In the genomic region with DNA sequence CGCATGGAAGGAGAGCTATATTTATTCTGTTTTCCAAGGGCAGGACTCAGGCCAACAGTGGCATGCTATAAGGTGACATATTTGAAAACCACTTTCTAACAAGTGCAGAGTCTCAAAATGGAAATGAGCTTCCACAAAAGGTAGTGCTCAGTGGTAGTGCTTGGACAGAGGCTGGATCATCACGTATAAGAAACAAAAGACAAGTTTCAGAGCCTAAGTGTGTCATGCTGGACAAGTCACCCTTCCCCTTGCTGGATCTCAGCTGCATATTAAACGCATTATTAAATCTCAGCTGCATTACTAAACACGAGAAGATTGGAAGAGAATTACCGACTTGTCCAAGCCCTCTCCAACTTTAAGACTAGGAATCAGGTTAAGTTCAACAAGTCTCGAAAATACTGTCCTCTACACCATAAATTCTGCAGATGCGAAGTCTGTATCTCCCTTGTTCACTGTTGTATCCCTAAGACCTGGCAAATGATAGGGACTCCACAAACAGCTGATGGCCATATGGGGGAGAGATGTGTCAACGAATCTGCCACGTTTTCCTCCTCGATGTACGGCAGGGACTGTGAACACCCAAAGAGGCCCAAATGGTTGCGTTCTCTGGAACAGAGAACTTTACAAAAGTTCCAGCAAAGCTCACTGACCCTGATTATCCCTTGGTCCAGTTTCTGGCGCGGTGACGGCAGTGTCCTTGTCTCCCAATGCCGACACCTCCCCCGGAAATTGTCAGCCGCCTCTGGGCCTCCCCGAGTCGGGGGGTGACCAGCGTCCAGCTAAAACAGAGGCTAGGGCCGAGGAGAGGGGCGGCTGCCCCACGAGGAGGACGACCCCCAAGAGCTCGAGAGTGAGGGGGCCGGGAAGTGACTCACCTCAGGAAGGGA, we compare ENCODE assay signal across 8 cellular contexts. TPM values are rescaled to one million over a fixed set of nuclear protein-coding genes. Genes with fewer than 3 reads are reported as not detected.
DNase-seq lines count a peak whose midpoint lies in the region; ATAC-seq and TF ChIP-seq lines count a peak whose summit lies in the region.

No MANE protein-coding gene starts in this region.

- peak; percentile 36 for DNase-seq in activated CD4-positive, alpha-beta T cell treated with anti-CD3 and anti-CD28 coated beads, Interleukin-2, amount 10 ng/mL, durations not matched to agents 7 days and 5 days
- DNase-seq in activated CD4-positive, alpha-beta T cell treated with anti-CD3 and anti-CD28 coated beads for 1 hour: no peak
- DNase-seq in SJSA1 (ENCODE audit: low read depth in 1 of 2, low spot score in 2 of 2) (peak in 1 of 2 experiments; percentile 8), foreskin keratinocyte (no peak), prostate gland (ENCODE audit: low spot score) (no peak), NCI-H1092 treated with DMSO at 0.1 percent for 48 hours (lab: John Stamatoyannopoulos, UW) (no peak), superior temporal gyrus (ENCODE audit: extremely low spot score) (no peak)

- no peaks in the 10 kb centered on the region for H3K27me3 ChIP-seq in SJSA1 (replicated peaks)
- H3K27me3 ChIP-seq in foreskin keratinocyte: no peaks in the 10 kb centered on the region
- no peaks in the 10 kb centered on the region for H3K27me3 ChIP-seq in prostate gland (replicated peaks; ENCODE audit: insufficient read depth)

- H3K27ac Mint-ChIP-seq in activated CD4-positive, alpha-beta T cell treated with anti-CD3 and anti-CD28 coated beads, Interleukin-2, amount 10 ng/mL, durations not matched to agents 7 days and 5 days: no peak overlapping the region

- intact Hi-C loops in prostate gland (cut with DNase I): no loop called here

- H3K36me3 ChIP-seq in SJSA1 (peaks cover 19% of the 10 kb centered on the region), prostate gland (no peaks in the 10 kb centered on the region)

- no peaks in the 10 kb centered on the region for H3K27me3 Mint-ChIP-seq in activated CD4-positive, alpha-beta T cell treated with anti-CD3 and anti-CD28 coated beads, Interleukin-2, amount 10 ng/mL, durations not matched to agents 7 days and 5 days

- H3K9me3 ChIP-seq in SJSA1 (replicated peaks) (no peaks in the 10 kb centered on the region), prostate gland (no peaks in the 10 kb centered on the region)

- TF ChIP-seq CTCF in foreskin keratinocyte (conservative IDR thresholded peaks at IDR 0.05) (no peak), prostate gland (IDR thresholded peaks at IDR 0.05) (no peak)

- TF ChIP-seq POLR2A in prostate gland (IDR thresholded peaks at IDR 0.05): no peak

- CTCF ChIA-PET in activated CD4-positive, alpha-beta T cell treated with anti-CD3 and anti-CD28 coated beads, Interleukin-2, amount 10 ng/mL, durations not matched to agents 7 days and 5 days (lab: Charles Lee): interaction anchor here (0.8 to 1.5 kb wide), 4 partner anchors 11 to 29 kb away, joined by 3 to 4 read pairs (median 3); no protein-coding TSS in a partner anchor

- peak overlapping the region; percentile 89 for H3K27ac ChIP-seq in SJSA1
- H3K27ac ChIP-seq in foreskin keratinocyte: peak overlapping the region; percentile 85
- H3K27ac ChIP-seq in prostate gland: peak overlapping the region; percentile 77 to 80

- H3K36me3 Mint-ChIP-seq in activated CD4-positive, alpha-beta T cell treated with anti-CD3 and anti-CD28 coated beads, Interleukin-2, amount 10 ng/mL, durations not matched to agents 7 days and 5 days (ENCODE audit: low read depth): peaks cover 2% of the 10 kb centered on the region

- no peaks in the 10 kb centered on the region for H3K9me3 Mint-ChIP-seq in activated CD4-positive, alpha-beta T cell treated with anti-CD3 and anti-CD28 coated beads, Interleukin-2, amount 10 ng/mL, durations not matched to agents 7 days and 5 days

- H3K4me3 ChIP-seq in SJSA1 (peak overlapping the region; percentile 89), prostate gland (peak overlapping the region; percentile 89 to 94)

- H3K4me1 Mint-ChIP-seq in activated CD4-positive, alpha-beta T cell treated with anti-CD3 and anti-CD28 coated beads, Interleukin-2, amount 10 ng/mL, durations not matched to agents 7 days and 5 days: peaks cover 13% of the 10 kb centered on the region

- no peak overlapping the region for H3K4me3 Mint-ChIP-seq in activated CD4-positive, alpha-beta T cell treated with anti-CD3 and anti-CD28 coated beads, Interleukin-2, amount 10 ng/mL, durations not matched to agents 7 days and 5 days

- POLR2A ChIA-PET in activated CD4-positive, alpha-beta T cell treated with anti-CD3 and anti-CD28 coated beads, Interleukin-2, amount 10 ng/mL, durations not matched to agents 7 days and 5 days (lab: Charles Lee): interaction anchor here (0.7 kb wide), 1 partner anchor 16 kb away, joined by 3 read pairs; no protein-coding TSS in a partner anchor

- H3K4me1 ChIP-seq in SJSA1 (replicated peaks) (peaks cover 17% of the 10 kb centered on the region), foreskin keratinocyte (no peaks in the 10 kb centered on the region), prostate gland (replicated peaks) (peaks cover 10% of the 10 kb centered on the region)

- ATAC-seq in HG02840 (IDR thresholded peaks at IDR 0.05; ENCODE audit: low FRiP score, unreplicated experiment) (peak; percentile 22), foreskin keratinocyte (peak; percentile 22)

- WGBS in prostate gland: 7% methylated on average over 14 of the region's 27 CpGs

RNA-seq across cellular contexts. Expression of a gene that starts 0.6 kb away (rescaled TPM):
- 10 to 100 TPM; 24.8 to 28.2 TPM for total RNA-seq in activated CD4-positive, alpha-beta T cell treated with anti-CD3 and anti-CD28 coated beads, Interleukin-2, amount 10 ng/mL, durations not matched to agents 7 days and 5 days
- total RNA-seq in SJSA1 (2014; rRNA removed; shearing (Covaris generic)): 49.2 and 51.8 TPM in 2 replicates
- total RNA-seq in foreskin keratinocyte (32.8 and 37.3 TPM in 2 replicates), prostate gland (10 to 100 TPM; 22.3 to 22.6 TPM)
- polyA plus RNA-seq in foreskin keratinocyte: 16.9 and 22.7 TPM in 2 replicates

RNA-seq across cellular contexts. Expression of a gene that starts 32.3 kb away (rescaled TPM):
- total RNA-seq in activated CD4-positive, alpha-beta T cell treated with anti-CD3 and anti-CD28 coated beads, Interleukin-2, amount 10 ng/mL, durations not matched to agents 7 days and 5 days: not detected
- 0.13 TPM in 1 of 2 replicates, not detected in the other for total RNA-seq in SJSA1 (2014; rRNA removed; shearing (Covaris generic))
- 0.07 TPM in 2 replicates for total RNA-seq in foreskin keratinocyte
- 0.13 and 0.16 TPM in 2 replicates for polyA plus RNA-seq in foreskin keratinocyte
- 1 to 10 TPM in 1 of 2 donors, under 1 TPM in 1; 0.41 to 4.0 TPM for total RNA-seq in prostate gland
